In the genomic region with DNA sequence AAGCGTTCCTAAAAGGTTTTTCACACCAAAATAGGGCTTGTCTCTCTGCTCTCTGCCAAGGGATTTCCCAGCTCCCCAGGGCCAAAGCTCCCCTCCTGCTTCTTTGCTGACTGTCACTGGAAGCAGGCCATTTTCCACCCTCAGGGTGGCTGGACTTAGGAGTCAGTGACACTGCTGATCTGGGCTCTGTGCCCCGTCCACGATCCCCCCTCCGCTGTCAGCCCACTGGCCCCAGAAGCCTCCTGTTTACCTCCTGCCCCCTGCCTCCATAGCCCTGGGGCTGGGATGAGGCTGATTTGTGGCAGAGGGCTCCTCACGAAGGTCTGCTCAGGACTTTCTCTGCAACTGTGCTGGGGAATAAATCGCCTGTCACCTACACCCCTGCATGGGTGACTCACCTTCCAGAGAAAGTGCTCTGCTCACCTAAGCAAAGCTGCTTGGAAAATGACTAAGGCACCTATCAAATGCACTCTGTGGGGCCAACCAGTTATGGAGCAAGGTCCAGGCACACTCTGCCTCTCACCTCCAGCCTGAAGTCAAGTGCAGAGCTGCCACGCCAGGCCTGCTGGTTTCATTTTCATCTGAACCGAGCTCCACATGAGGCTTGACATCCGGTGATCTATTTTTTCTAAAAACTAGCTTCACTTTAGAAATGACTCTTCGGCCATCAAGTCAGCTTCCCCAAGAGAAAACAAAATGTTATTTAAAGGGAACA, we compare ENCODE assay signal across 8 cellular contexts. TPM values are rescaled to one million over a fixed set of nuclear protein-coding genes. Genes with fewer than 3 reads are reported as not detected.
DNase-seq lines count a peak whose midpoint lies in the region; ATAC-seq and TF ChIP-seq lines count a peak whose summit lies in the region.

No MANE protein-coding gene starts in this region.

- H3K27me3 Mint-ChIP-seq in activated B cell treated with CpG ODN at 0.5 μM for 24 hours: no peaks in the 10 kb centered on the region

- peak; percentile 52 for ATAC-seq in DND-41 (ENCODE audit: insufficient read depth, low read depth)
- ATAC-seq in HG03108 (IDR thresholded peaks at IDR 0.05; ENCODE audit: unreplicated experiment): peak; percentile 27
- peak; percentile 13 for ATAC-seq in activated B cell treated with CpG ODN at 0.5 μM for 24 hours (ENCODE audit: low read depth)
- ATAC-seq in mucosa of descending colon: peak; percentile 57

- H2AFZ ChIP-seq in DND-41 (ENCODE audit: low read depth, low read length): peak overlapping the region; percentile 43

- H3K27ac Mint-ChIP-seq in activated B cell treated with CpG ODN at 0.5 μM for 24 hours: peak overlapping the region; percentile 99

- peaks cover 18% of the 10 kb centered on the region for H4K20me1 ChIP-seq in DND-41 (ENCODE audit: insufficient read depth, low read length)

- TF ChIP-seq CTCF in DND-41 (IDR thresholded peaks at IDR 0.05; ENCODE audit: borderline replicate concordance, extremely low read depth, low read length, poor library complexity, severe bottlenecking): no peak
- no peak for TF ChIP-seq CTCF in activated B cell treated with CpG ODN at 0.5 μM for 24 hours (IDR thresholded peaks at IDR 0.05)
- no peak for TF ChIP-seq CTCF in mucosa of descending colon (IDR thresholded peaks at IDR 0.05)

- H3K36me3 Mint-ChIP-seq in activated B cell treated with CpG ODN at 0.5 μM for 24 hours (ENCODE audit: low read depth): peaks cover 61% of the 10 kb centered on the region

- H3K4me2 ChIP-seq in DND-41 (ENCODE audit: insufficient read depth, low read length): peak overlapping the region; percentile 74

- DNase-seq in DND-41: peak; percentile 74
- no peak for DNase-seq in activated B cell treated with CpG ODN at 0.5 μM for 24 hours
- peak in 16 of 61 donors; percentile 16 to 73 (median 30) for DNase-seq in caudate nucleus (lab: John Stamatoyannopoulos, UW)
- DNase-seq in mucosa of descending colon: peak; percentile 85 to 89 (median 85)
- peak; percentile 20 to 59 (median 40) for DNase-seq in stimulated activated naive CD4-positive, alpha-beta T cell (lab: John Stamatoyannopoulos, UW)
- no peak for DNase-seq in NCI-H2171 (lab: John Stamatoyannopoulos, UW)
- no peak for DNase-seq in NCI-H748 treated with DMSO at 0.1 percent for 48 hours (lab: John Stamatoyannopoulos, UW)

- H3K9me3 Mint-ChIP-seq in activated B cell treated with CpG ODN at 0.5 μM for 24 hours: no peaks in the 10 kb centered on the region

- peak overlapping the region; percentile 45 for H3K9ac ChIP-seq in DND-41 (ENCODE audit: low read depth, low read length)

- intact Hi-C loops in activated B cell treated with CpG ODN at 0.5 μM for 24 hours (cut with micrococcal nuclease): loop anchor here (1.0 to 10.0 kb wide), 2 partner anchors 73 to 967 kb away; partner anchors contain the start of gene GRN
- intact Hi-C loops in mucosa of descending colon (cut with DNase I, micrococcal nuclease): no loop called here

- CTCF ChIA-PET in activated B cell treated with CpG ODN at 0.5 μM for 24 hours (lab: Charles Lee): interaction anchor here (0.8 to 3.4 kb wide), 14 partner anchors 11 to 93 kb away, joined by 3 to 38 read pairs (median 6); no protein-coding TSS in a partner anchor

- H3K4me1 ChIP-seq in DND-41 (ENCODE audit: insufficient read depth, low read length) (peaks cover 54% of the 10 kb centered on the region), mucosa of descending colon (ENCODE audit: low read depth) (peaks cover 82% of the 10 kb centered on the region)

- no peaks in the 10 kb centered on the region for H3K27me3 ChIP-seq in DND-41 (ENCODE audit: insufficient read depth, low read length, poor library complexity)

- peaks cover 89% of the 10 kb centered on the region for H3K4me1 Mint-ChIP-seq in activated B cell treated with CpG ODN at 0.5 μM for 24 hours

- H3K4me3 ChIP-seq in DND-41 (ENCODE audit: low read depth in 1 of 2, low read length in 2 of 2) (peak overlapping the region in 1 of 2 experiments; percentile 51; a peak in 2 of 4 replicates), mucosa of descending colon (no peak overlapping the region)

- H3K27ac ChIP-seq in DND-41 (ENCODE audit: low read length): peak overlapping the region; percentile 81
- peak overlapping the region; percentile 46 for H3K27ac ChIP-seq in caudate nucleus (ENCODE audit: low read depth, low read length)

- H3K4me3 Mint-ChIP-seq in activated B cell treated with CpG ODN at 0.5 μM for 24 hours: peak overlapping the region; percentile 66

- peaks cover 92% of the 10 kb centered on the region for H3K79me2 ChIP-seq in DND-41 (ENCODE audit: insufficient read depth, low read length)

- POLR2A ChIA-PET in activated B cell treated with CpG ODN at 0.5 μM for 24 hours (lab: Charles Lee): interaction anchor here (0.5 to 9.5 kb wide), 10 partner anchors 9 to 90 kb away, joined by 3 to 436 read pairs (median 16); partner anchors contain the start of gene FMNL1

- H3K9me3 ChIP-seq in DND-41 (ENCODE audit: insufficient read depth, low read length, severe bottlenecking): no peaks in the 10 kb centered on the region
- no peaks in the 10 kb centered on the region for H3K9me3 ChIP-seq in mucosa of descending colon

- H3K36me3 ChIP-seq in DND-41 (ENCODE audit: insufficient read depth, low read length) (peaks cover 26% of the 10 kb centered on the region), mucosa of descending colon (ENCODE audit: low read depth) (peaks cover 1% of the 10 kb centered on the region)

RNA-seq across cellular contexts. Expression of gene MAP3K14, which starts 4.9 kb away (rescaled TPM):
- 81.2 and 88.6 TPM in 2 replicates for total RNA-seq in activated B cell treated with CpG ODN at 0.5 μM for 24 hours
- total RNA-seq in mucosa of descending colon: 10 to 100 TPM; 16.6 to 27.9 (median 18.0) TPM

RNA-seq across cellular contexts. Expression of gene SPATA32, which starts 50.0 kb away (rescaled TPM):
- total RNA-seq in activated B cell treated with CpG ODN at 0.5 μM for 24 hours (0.27 and 0.39 TPM in 2 replicates), mucosa of descending colon (under 1 TPM in 2 of 3 donors, not detected in 1; 0.19 to 0.22 TPM)

Comparison
In these comparisons a context has a peak if more than half of its experiments do, and no peak if none do; other contexts are left out.
1. DNase-seq: peak in DND-41 (single experiment), mucosa of descending colon (3 of 3) and stimulated activated naive CD4-positive, alpha-beta T cell (6 of 6); none in activated B cell treated with CpG ODN at 0.5 μM for 24 hours (single experiment), NCI-H2171 (single experiment) and NCI-H748 treated with DMSO at 0.1 percent for 48 hours (single experiment).
2. Peak in every context shown above with its lines, with median percentiles within 50 percentile points of each other: ATAC-seq.